9 cellular contexts compared by ENCODE assay signal in the genomic region with DNA sequence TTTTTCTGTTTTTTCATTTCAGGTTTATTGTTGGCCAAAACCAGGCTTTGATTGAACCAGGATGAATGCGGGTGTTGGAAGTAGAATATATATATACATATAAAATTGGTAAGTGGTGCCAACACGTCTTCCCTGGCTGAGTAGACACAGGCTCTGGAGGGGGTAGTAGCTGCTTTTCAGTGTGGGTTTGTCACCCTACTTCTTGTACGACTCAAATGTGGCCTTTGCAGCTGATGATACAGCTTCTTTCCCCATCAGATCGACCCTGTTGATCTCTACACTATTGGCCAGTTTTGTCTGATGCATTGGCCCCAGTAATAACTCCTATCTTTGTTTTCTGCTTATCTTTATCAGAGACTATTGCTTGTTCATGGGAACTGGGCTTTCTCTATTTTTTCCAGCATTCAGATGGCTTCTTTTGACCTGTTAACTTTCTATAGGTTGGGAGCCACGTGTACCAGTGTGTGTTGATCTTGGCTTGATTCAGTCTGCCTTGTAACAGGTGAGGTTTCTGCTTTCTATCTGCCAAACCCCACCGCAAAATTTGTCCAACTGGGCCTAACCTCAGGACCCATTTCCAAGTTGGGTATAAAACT. TPM values are rescaled to one million over a fixed set of nuclear protein-coding genes. Genes with fewer than 3 reads are reported as not detected.
A peak's percentile ranks its signal among the peaks of the same experiment; 100 is the strongest.
DNase-seq lines count a peak whose midpoint lies in the region; ATAC-seq and TF ChIP-seq lines count a peak whose summit lies in the region.
"Had no signal": no experiment of that assay in that cellular context is flagged by ENCODE, and none has a peak within 500 bp of the region (broad histone marks: within the 10 kb centered on the region; RNA-seq: fewer than 3 reads in every experiment).

No MANE protein-coding gene starts in this region.

- H3K9ac ChIP-seq in HUES48 (ENCODE audit: low read depth, low read length) (peak overlapping the region; percentile 99), mucosa of rectum (ENCODE audit: low read depth in 1 of 2, low read length in 2 of 2) (no peak overlapping the region)

- H3K9me3 ChIP-seq in HUES48 (ENCODE audit: control insufficient read depth, insufficient read depth, low read length) (0 out of 2 replicates have a peak, but pooled peaks cover 7% of the 10 kb centered on the region), mucosa of rectum (ENCODE audit: control insufficient read depth in 2 of 2, low read length in 2 of 2) (peaks cover 37 to 39% of the 10 kb centered on the region in 2 donors)

- peaks cover 70 to 81% (median 72%) of the 10 kb centered on the region in 5 experiments for H3K9me3 Mint-ChIP-seq in brain

- H3K4me1 ChIP-seq in HUES48 (ENCODE audit: control insufficient read depth, insufficient read depth, low read length): peaks cover 25% of the 10 kb centered on the region
- H3K4me1 ChIP-seq in mucosa of rectum (ENCODE audit: control insufficient read depth in 2 of 2, insufficient read depth in 2 of 2, low read length in 2 of 2): peaks cover 0 to 12% of the 10 kb centered on the region in 2 donors

- H3K27me3 Mint-ChIP-seq in brain: peaks cover 29% of the 10 kb centered on the region

- H3K36me3 Mint-ChIP-seq in brain: peaks cover 84% of the 10 kb centered on the region

- ATAC-seq in HG03025 (IDR thresholded peaks at IDR 0.05; ENCODE audit: low FRiP score, unreplicated experiment) (no peak), GM19324 (IDR thresholded peaks at IDR 0.05; ENCODE audit: low FRiP score, unreplicated experiment) (no peak)

- CTCF ChIA-PET in BJ (lab: Yijun Ruan, JAX): interaction anchor here (1.2 kb wide), 1 partner anchor 40 kb away, joined by 3 read pairs; no protein-coding TSS in a partner anchor

- H3K4me3 ChIP-seq in BJ (ENCODE audit: low read depth, low read length): peak overlapping the region; percentile 91; the same call in 1 of the 2 replicates
- peak overlapping the region; percentile 93 for H3K4me3 ChIP-seq in HUES48 (ENCODE audit: low read depth, low read length)
- H3K4me3 ChIP-seq in mucosa of rectum (ENCODE audit: low read length in 2 of 2): peak overlapping the region; percentile 13 to 93

- peak overlapping the region; percentile 96 to 98 (median 96) for H3K4me3 Mint-ChIP-seq in brain

- H3K27ac Mint-ChIP-seq in brain: peak overlapping the region; percentile 69 to 98 (median 78)

- TF ChIP-seq CTCF in BJ (IDR thresholded peaks at IDR 0.05; ENCODE audit: insufficient read depth, low read depth, low read length) (no peak), brain (conservative IDR thresholded peaks at IDR 0.05) (no peak)

- DNase-seq in BJ (ENCODE audit: low read depth) (no peak), DMS53 (lab: John Stamatoyannopoulos, UW) (no peak), NCI-H526 treated with DMSO at 0.1 percent for 48 hours (lab: John Stamatoyannopoulos, UW) (no peak)
- DNase-seq: NCI-H69 had no signal

- H3K27ac ChIP-seq in HUES48 (ENCODE audit: low read depth, low read length) (peak overlapping the region; percentile 98), mucosa of rectum (ENCODE audit: low read depth in 2 of 2, low read length in 2 of 2) (no peak overlapping the region)

- H3K36me3 ChIP-seq in BJ (ENCODE audit: control insufficient read depth, insufficient read depth, low read length) (peaks cover 42% of the 10 kb centered on the region), HUES48 (ENCODE audit: control insufficient read depth, insufficient read depth, low read length) (peaks cover 71% of the 10 kb centered on the region), mucosa of rectum (ENCODE audit: control insufficient read depth in 2 of 2, insufficient read depth in 2 of 2, low read length in 2 of 2) (peaks cover 59 to 61% of the 10 kb centered on the region in 2 donors)

- POLR2A ChIA-PET in BJ (lab: Charles Lee): interaction anchor here (0.7 kb wide), 1 partner anchor 127 kb away, joined by 4 read pairs; no protein-coding TSS in a partner anchor

- no peaks in the 10 kb centered on the region for H3K27me3 ChIP-seq in BJ (ENCODE audit: control insufficient read depth, insufficient read depth, low read length)
- H3K27me3 ChIP-seq in HUES48 (ENCODE audit: control insufficient read depth, insufficient read depth, low read length): no peaks in the 10 kb centered on the region
- no peaks in the 10 kb centered on the region for H3K27me3 ChIP-seq in mucosa of rectum (ENCODE audit: control insufficient read depth in 2 of 2, insufficient read depth in 2 of 2, low read length in 2 of 2)

- H3K4me1 Mint-ChIP-seq in brain: peaks cover 94% of the 10 kb centered on the region

RNA-seq across cellular contexts. Expression of a gene that starts 2.7 kb away (rescaled TPM):
- polyA plus RNA-seq in BJ (2011; rRNA removed) (11.2 and 12.8 TPM in 2 replicates), brain (ENCODE audit: insufficient read depth, low read depth, low replicate concordance) (23.5 TPM)
- 33.7 and 43.7 TPM in 2 replicates for polyA minus RNA-seq in BJ (2011; rRNA and poly(A)+ RNA removed)
